In genomic region chr16:87457724-87458423, GRCh38 we compare ENCODE assay signal across 8 cellular contexts. TPM values are rescaled to one million over a fixed set of nuclear protein-coding genes. Genes with fewer than 3 reads are reported as not detected.
DNase-seq lines count a peak whose midpoint lies in the region; ATAC-seq and TF ChIP-seq lines count a peak whose summit lies in the region.

No MANE protein-coding gene starts in this region.

- no CpG with 5 or more reads among the region's 22 CpGs for WGBS in neuronal stem cell (ENCODE audit: extremely low coverage in 2 of 2, insufficient read length in 2 of 2, insufficient replicate concordance in 1 of 2), 2 donors

- H2AK5ac ChIP-seq in neuronal stem cell (ENCODE audit: low read depth, low read length): no peak overlapping the region

- peak overlapping the region; percentile 64 for H4K91ac ChIP-seq in neuronal stem cell (ENCODE audit: low read depth, low read length, poor library complexity)

- no peaks in the 10 kb centered on the region for H3K9me3 ChIP-seq in neuronal stem cell (replicated peaks in 1 of 2; ENCODE audit: control insufficient read depth in 2 of 2, insufficient read depth in 1 of 2, low read depth in 1 of 2, low read length in 2 of 2)

- no peak overlapping the region for H3K4ac ChIP-seq in neuronal stem cell (ENCODE audit: low read length)

- no peaks in the 10 kb centered on the region for H3K27me3 ChIP-seq in neuronal stem cell (ENCODE audit: control insufficient read depth in 3 of 3, insufficient read depth in 3 of 3, low read depth in 1 of 3, low read length in 3 of 3)

- H2BK12ac ChIP-seq in neuronal stem cell (ENCODE audit: low read length): no peak overlapping the region

- peaks cover 7% of the 10 kb centered on the region for H3K79me1 ChIP-seq in neuronal stem cell (ENCODE audit: low read depth, low read length)

- no peak overlapping the region for H2BK120ac ChIP-seq in neuronal stem cell (ENCODE audit: low read depth, low read length)

- H3K23ac ChIP-seq in neuronal stem cell (ENCODE audit: low read depth, low read length, poor library complexity): no peak overlapping the region

- H3K36me3 ChIP-seq in neuronal stem cell (replicated peaks in 1 of 2; ENCODE audit: control insufficient read depth in 2 of 2, insufficient read depth in 2 of 2, low read length in 2 of 2): peaks cover 21 to 66% of the 10 kb centered on the region in 2 donors

- H3K4me3 ChIP-seq in neuronal stem cell (ENCODE audit: low read length in 2 of 2): no peak overlapping the region

- H3K18ac ChIP-seq in neuronal stem cell (ENCODE audit: low read length): peak overlapping the region; percentile 22

- TF ChIP-seq CTCF in omental fat pad (IDR thresholded peaks at IDR 0.05): no peak

- H3K14ac ChIP-seq in neuronal stem cell (ENCODE audit: low read length): no peak overlapping the region

- H3K9ac ChIP-seq in neuronal stem cell (ENCODE audit: low read depth, low read length, poor library complexity): peak overlapping the region; percentile 44

- peak; percentile 92 for DNase-seq in AG20443 (ENCODE audit: low spot score)
- peak; percentile 97 for DNase-seq in LHCN-M2 (ENCODE audit: low read depth)
- DNase-seq in astrocyte of the hippocampus (ENCODE audit: low read depth, low spot score): peak; percentile 98
- no peak for DNase-seq in neuronal stem cell (ENCODE audit: low spot score)
- no peak for DNase-seq in omental fat pad (ENCODE audit: low spot score)

- H3K4me1 ChIP-seq in neuronal stem cell (ENCODE audit: control insufficient read depth in 2 of 2, insufficient read depth in 1 of 2, low read depth in 1 of 2, low read length in 2 of 2): peaks cover 0 to 2% of the 10 kb centered on the region in 2 donors

- H2BK5ac ChIP-seq in neuronal stem cell (ENCODE audit: low read length): no peak overlapping the region

- no peak overlapping the region for H4K8ac ChIP-seq in neuronal stem cell (ENCODE audit: low read depth, low read length)

- H2AFZ ChIP-seq in neuronal stem cell (ENCODE audit: low read length): no peak overlapping the region

- no peak overlapping the region for H3K27ac ChIP-seq in neuronal stem cell (replicated peaks; ENCODE audit: low read length)

- ATAC-seq in omental fat pad (ENCODE audit: low FRiP score): no peak
- no peak for ATAC-seq in HG03354 (IDR thresholded peaks at IDR 0.05; ENCODE audit: poor library complexity, severe bottlenecking, unreplicated experiment)
- no peak for ATAC-seq in HG02970 (IDR thresholded peaks at IDR 0.05; ENCODE audit: low FRiP score, unreplicated experiment)
- no peak for ATAC-seq in HG02678 (IDR thresholded peaks at IDR 0.05; ENCODE audit: unreplicated experiment)

- no peak overlapping the region for H2BK15ac ChIP-seq in neuronal stem cell (ENCODE audit: low read length)

- H3K4me2 ChIP-seq in neuronal stem cell (ENCODE audit: insufficient read depth, low read length, poor library complexity, severe bottlenecking): no peak overlapping the region

RNA-seq across cellular contexts. Expression of gene ZCCHC14, which starts 35.0 kb away (rescaled TPM):
- total RNA-seq in LHCN-M2 (2014; rRNA removed) (3.2 and 4.4 TPM in 2 replicates), omental fat pad (10 to 100 TPM in 3 of 4 donors, 1 to 10 TPM in 1; 8.9 to 20.5 (median 10.8) TPM)
- 4.4 TPM for polyA plus RNA-seq in LHCN-M2 (2012)
- polyA plus RNA-seq in neuronal stem cell (2013, experiment 1 of 2): 15.1 TPM
- polyA plus RNA-seq in neuronal stem cell (2013, experiment 2 of 2): 15.8 TPM

Comparison
In these comparisons a context has a peak if more than half of its experiments do, and no peak if none do; other contexts are left out.
1. DNase-seq: peak in AG20443 (single experiment), LHCN-M2 (single experiment) and astrocyte of the hippocampus (single experiment); none in neuronal stem cell (single experiment) and omental fat pad (single experiment).